ENCODE assay signal across 10 cellular contexts in genomic region chr20:50048420-50049166, GRCh38.
DNase-seq lines count a peak whose midpoint lies in the region; ATAC-seq and TF ChIP-seq lines count a peak whose summit lies in the region.
"Had no signal": no experiment of that assay in that cellular context is flagged by ENCODE, and none has a peak within 500 bp of the region (broad histone marks: within the 10 kb centered on the region; RNA-seq: fewer than 3 reads in every experiment).

No MANE protein-coding gene starts in this region.

- peaks cover 5% of the 10 kb centered on the region for H3K9me3 Mint-ChIP-seq in glutamatergic neuron (ENCODE audit: unreplicated experiment)

- no peak for TF ChIP-seq EP300 in esophagus muscularis mucosa (IDR thresholded peaks at IDR 0.05)

- WGBS in esophagus muscularis mucosa = 69% methylated on average over 16 of the region's 16 CpGs

- no peaks in the 10 kb centered on the region for H3K36me3 ChIP-seq in esophagus muscularis mucosa

- no peak overlapping the region for H3K4me3 Mint-ChIP-seq in glutamatergic neuron (ENCODE audit: unreplicated experiment)

- no peaks in the 10 kb centered on the region for H3K27me3 ChIP-seq in esophagus muscularis mucosa

- H3K27ac Mint-ChIP-seq in glutamatergic neuron (ENCODE audit: unreplicated experiment) = no peak overlapping the region

- no peak overlapping the region for H3K4me3 ChIP-seq in esophagus muscularis mucosa
- H3K4me3 ChIP-seq in skin epidermis = no peak overlapping the region

- peaks cover 3% of the 10 kb centered on the region for H3K27me3 Mint-ChIP-seq in glutamatergic neuron (ENCODE audit: unreplicated experiment)

- H3K27ac ChIP-seq in esophagus muscularis mucosa (replicated peaks in 1 of 4) (peak overlapping the region in 3 of 4 donors; percentile 55 to 72 (median 59)), skin epidermis (peak overlapping the region in 16 of 21 experiments; percentile 0 to 87 (median 59))
- H3K27ac ChIP-seq: VCaP had no signal

- no peak for TF ChIP-seq POLR2A in esophagus muscularis mucosa (IDR thresholded peaks at IDR 0.05; ENCODE audit: low read depth)

- TF ChIP-seq CTCF in esophagus muscularis mucosa (IDR thresholded peaks at IDR 0.05) = no peak
- TF ChIP-seq CTCF in glutamatergic neuron (IDR thresholded peaks at IDR 0.05; ENCODE audit: partially characterized antibody, unreplicated experiment) = no peak

- intact Hi-C loops in esophagus muscularis mucosa (cut with DNase I) = no loop called here

- H3K4me1 Mint-ChIP-seq in glutamatergic neuron (ENCODE audit: low read depth, unreplicated experiment) = no peaks in the 10 kb centered on the region

- DNase-seq in Daoy (ENCODE audit: low read depth) (peak; percentile 64), esophagus muscularis mucosa (ENCODE audit: extremely low spot score) (no peak), glutamatergic neuron (no peak)
- DNase-seq: mesendoderm had no signal

- no peaks in the 10 kb centered on the region for H3K36me3 Mint-ChIP-seq in glutamatergic neuron (ENCODE audit: unreplicated experiment)

- no peaks in the 10 kb centered on the region for H3K9me3 ChIP-seq in esophagus muscularis mucosa

- ATAC-seq in SK-N-SH treated with all-trans-retinoic acid at 6 μM for 48 hours = peak; percentile 53
- no peak for ATAC-seq in GM21447 (IDR thresholded peaks at IDR 0.05; ENCODE audit: unreplicated experiment)
- ATAC-seq in HG02571 (IDR thresholded peaks at IDR 0.05; ENCODE audit: unreplicated experiment) = no peak
- ATAC-seq in HG02763 (IDR thresholded peaks at IDR 0.05; ENCODE audit: unreplicated experiment) = no peak

- peaks cover 14 to 27% (median 22%) of the 10 kb centered on the region in 4 donors for H3K4me1 ChIP-seq in esophagus muscularis mucosa

TF ChIP-seq in SK-N-SH treated with all-trans-retinoic acid at 6 μM for 48 hours, 23 proteins besides CTCF, POLR2A, EP300 and RAD21:
- no peak for TF ChIP-seq SNAI2 (CRISPR knock-in tag; IDR thresholded peaks at IDR 0.05)
- TF ChIP-seq ZFP3 (CRISPR knock-in tag; IDR thresholded peaks at IDR 0.05) = 0 out of 2 replicates have a peak, but pooled peaks have one; percentile 20
- TF ChIP-seq PATZ1 (CRISPR knock-in tag; IDR thresholded peaks at IDR 0.05; ENCODE audit: borderline replicate concordance) = peak; percentile 65; the same call in 1 of the 2 replicates
